Comparison of ENCODE assay signal across 8 cellular contexts in the genomic region with DNA sequence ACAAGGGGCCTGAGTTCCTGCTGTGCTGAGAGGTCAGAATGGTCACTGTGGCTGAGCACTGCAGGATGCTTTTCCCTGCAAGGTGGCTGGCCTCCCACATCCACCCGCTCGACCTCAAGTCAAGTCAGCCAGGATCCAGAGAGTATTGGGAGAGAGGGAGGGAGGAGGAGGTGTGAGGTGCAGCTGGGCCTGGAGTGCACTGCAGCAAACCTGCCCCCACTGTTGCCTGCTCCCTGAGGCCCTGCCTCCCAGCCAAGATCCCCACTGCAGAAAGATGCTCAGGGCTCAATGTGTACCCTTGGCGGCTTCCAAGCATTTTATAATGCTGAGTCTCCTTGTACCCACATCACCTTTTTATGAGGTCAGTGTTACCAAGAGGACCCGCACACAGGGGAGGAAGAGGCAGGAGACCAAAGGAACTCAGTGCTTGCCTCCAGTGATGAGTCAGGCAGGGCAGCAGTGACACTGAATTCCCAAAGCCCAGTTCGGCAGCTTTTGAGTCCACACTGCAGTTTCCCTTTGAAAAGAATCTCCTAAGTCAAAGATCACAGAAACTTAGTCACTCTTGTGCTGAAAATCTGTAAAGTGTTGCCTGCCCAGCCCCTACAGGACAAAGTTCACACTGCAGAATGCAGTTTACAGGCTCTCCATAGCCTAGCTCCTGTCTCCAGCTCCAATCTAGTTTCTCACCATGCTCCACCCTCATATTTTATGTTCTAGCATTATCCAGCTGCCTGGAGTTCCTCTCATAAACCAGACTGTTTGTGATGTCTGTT. TPM values are rescaled to one million over a fixed set of nuclear protein-coding genes. Genes with fewer than 3 reads are reported as not detected.
A peak's percentile ranks its signal among the peaks of the same experiment; 100 is the strongest.
DNase-seq lines count a peak whose midpoint lies in the region; ATAC-seq and TF ChIP-seq lines count a peak whose summit lies in the region.

No MANE protein-coding gene starts in this region.

- H3K4me2 ChIP-seq in smooth muscle cell = peak overlapping the region; percentile 94

- no peaks in the 10 kb centered on the region for H3K27me3 Mint-ChIP-seq in HFFc6 (ENCODE audit: insufficient read depth)
- H3K27me3 Mint-ChIP-seq in WTC11 (ENCODE audit: low read depth) = peaks cover 46% of the 10 kb centered on the region

- peak overlapping the region; percentile 32; the same call in 1 of the 2 replicates for H3K4me3 Mint-ChIP-seq in HFFc6
- no peak overlapping the region for H3K4me3 Mint-ChIP-seq in WTC11

- H3K4me1 Mint-ChIP-seq in HFFc6 (ENCODE audit: low read depth) (peaks cover 62% of the 10 kb centered on the region), WTC11 (peaks cover 42% of the 10 kb centered on the region)

- POLR2A ChIA-PET in WTC11 (lab: Charles Lee) = interaction anchor here (2.0 kb wide), 1 partner anchor 26 kb away, joined by 5 read pairs; the partner anchor contains the start of gene SRSF8

- peak; percentile 10; the same call in 1 of the 2 replicates for ATAC-seq in WTC11

- H3K9me3 ChIP-seq in smooth muscle cell (replicated peaks; ENCODE audit: low read depth) = no peaks in the 10 kb centered on the region

- H3K36me3 Mint-ChIP-seq in HFFc6 (ENCODE audit: low read depth) = no peaks in the 10 kb centered on the region
- no peaks in the 10 kb centered on the region for H3K36me3 Mint-ChIP-seq in WTC11

- no peaks in the 10 kb centered on the region for H3K36me3 ChIP-seq in smooth muscle cell (ENCODE audit: low read depth)

- peaks cover 65% of the 10 kb centered on the region for H3K79me2 ChIP-seq in smooth muscle cell (ENCODE audit: low read depth)

- 23% methylated on average over 5 of the region's 5 CpGs for WGBS in smooth muscle cell (ENCODE audit: low lambda C conversion rate)

- H3K27ac Mint-ChIP-seq in HFFc6 (peak overlapping the region; percentile 77), WTC11 (no peak overlapping the region)

- H3K27ac ChIP-seq in C4-2B (peak overlapping the region; percentile 99), smooth muscle cell (ENCODE audit: low read depth) (peak overlapping the region; percentile 78)

- no peak overlapping the region for H3K4me3 ChIP-seq in fibroblast of mammary gland (ENCODE audit: control insufficient read depth, low read depth, low read length)
- no peak overlapping the region for H3K4me3 ChIP-seq in smooth muscle cell

- CTCF ChIA-PET in WTC11 (lab: Charles Lee) = interaction anchor here (0.6 to 2.1 kb wide), 16 partner anchors 10 to 59 kb away, joined by 3 to 11 read pairs (median 5); partner anchors contain the start of gene SRSF8

- peak; percentile 51 for TF ChIP-seq CTCF in C4-2B (conservative IDR thresholded peaks at IDR 0.05)
- TF ChIP-seq CTCF in HFFc6 (IDR thresholded peaks at IDR 0.05) = peak; percentile 78
- TF ChIP-seq CTCF in WTC11 (IDR thresholded peaks at IDR 0.05) = no peak
- TF ChIP-seq CTCF in fibroblast of mammary gland (conservative IDR thresholded peaks at IDR 0.05; ENCODE audit: control insufficient read depth, insufficient read depth, low read depth, low read length) = peak; percentile 71
- TF ChIP-seq CTCF in smooth muscle cell (IDR thresholded peaks at IDR 0.05; ENCODE audit: borderline replicate concordance, insufficient read depth, poor library complexity, severe bottlenecking) = peak; percentile 43

- H4K20me1 ChIP-seq in smooth muscle cell (ENCODE audit: low read depth) = peaks cover 16% of the 10 kb centered on the region

- no peaks in the 10 kb centered on the region for H3K9me3 Mint-ChIP-seq in HFFc6
- no peaks in the 10 kb centered on the region for H3K9me3 Mint-ChIP-seq in WTC11

- H3F3A ChIP-seq in smooth muscle cell (ENCODE audit: low read depth) = peaks cover 24% of the 10 kb centered on the region

- peaks cover 24% of the 10 kb centered on the region for H3K4me1 ChIP-seq in smooth muscle cell (ENCODE audit: low read depth)

- no peak overlapping the region for H2AFZ ChIP-seq in smooth muscle cell (ENCODE audit: low read depth)

- H3K9ac ChIP-seq in smooth muscle cell (ENCODE audit: low read depth) = no peak overlapping the region

- DNase-seq in HFFc6 = peak; percentile 73
- no peak for DNase-seq in WTC11 (ENCODE audit: low spot score)
- DNase-seq in fibroblast of mammary gland (ENCODE audit: low read depth) = peak; percentile 76
- DNase-seq in smooth muscle cell (lab: John Stamatoyannopoulos, UW; ENCODE audit: unreplicated experiment) = no peak
- DNase-seq in iPS-NIHi11 (ENCODE audit: low spot score) = no peak
- no peak for DNase-seq in NCI-H2227 treated with DMSO at 0.1 percent for 48 hours (lab: John Stamatoyannopoulos, UW)
- no peak for DNase-seq in NCI-H2029 (lab: John Stamatoyannopoulos, UW)

- H3K27me3 ChIP-seq in smooth muscle cell (ENCODE audit: low read depth) = no peaks in the 10 kb centered on the region

TF ChIP-seq in WTC11, 78 proteins besides CTCF, POLR2A, EP300 and RAD21 (continues in another document):
- TF ChIP-seq MYBL2 (CRISPR knock-in tag; IDR thresholded peaks at IDR 0.05) (no peak), CREB1 (CRISPR knock-in tag; IDR thresholded peaks at IDR 0.05) (no peak), SMAD4 (CRISPR knock-in tag; IDR thresholded peaks at IDR 0.05) (no peak), TEAD1 (CRISPR knock-in tag; IDR thresholded peaks at IDR 0.05) (no peak), NFATC4 (CRISPR knock-in tag; IDR thresholded peaks at IDR 0.05) (no peak), ETV6 (CRISPR knock-in tag; IDR thresholded peaks at IDR 0.05) (no peak), ZNF121 (CRISPR knock-in tag; IDR thresholded peaks at IDR 0.05) (no peak), ATF6 (CRISPR knock-in tag; IDR thresholded peaks at IDR 0.05) (no peak), MXD4 (CRISPR knock-in tag; IDR thresholded peaks at IDR 0.05; ENCODE audit: borderline replicate concordance) (no peak), SOX15 (CRISPR knock-in tag; IDR thresholded peaks at IDR 0.05) (no peak), NFE2L1 (CRISPR knock-in tag; IDR thresholded peaks at IDR 0.05) (no peak)
- TF ChIP-seq, protein P1, sequence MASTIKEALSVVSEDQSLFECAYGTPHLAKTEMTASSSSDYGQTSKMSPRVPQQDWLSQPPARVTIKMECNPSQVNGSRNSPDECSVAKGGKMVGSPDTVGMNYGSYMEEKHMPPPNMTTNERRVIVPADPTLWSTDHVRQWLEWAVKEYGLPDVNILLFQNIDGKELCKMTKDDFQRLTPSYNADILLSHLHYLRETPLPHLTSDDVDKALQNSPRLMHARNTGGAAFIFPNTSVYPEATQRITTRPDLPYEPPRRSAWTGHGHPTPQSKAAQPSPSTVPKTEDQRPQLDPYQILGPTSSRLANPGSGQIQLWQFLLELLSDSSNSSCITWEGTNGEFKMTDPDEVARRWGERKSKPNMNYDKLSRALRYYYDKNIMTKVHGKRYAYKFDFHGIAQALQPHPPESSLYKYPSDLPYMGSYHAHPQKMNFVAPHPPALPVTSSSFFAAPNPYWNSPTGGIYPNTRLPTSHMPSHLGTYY (CRISPR knock-in tag; IDR thresholded peaks at IDR 0.05) = no peak
- TF ChIP-seq, protein P2, sequence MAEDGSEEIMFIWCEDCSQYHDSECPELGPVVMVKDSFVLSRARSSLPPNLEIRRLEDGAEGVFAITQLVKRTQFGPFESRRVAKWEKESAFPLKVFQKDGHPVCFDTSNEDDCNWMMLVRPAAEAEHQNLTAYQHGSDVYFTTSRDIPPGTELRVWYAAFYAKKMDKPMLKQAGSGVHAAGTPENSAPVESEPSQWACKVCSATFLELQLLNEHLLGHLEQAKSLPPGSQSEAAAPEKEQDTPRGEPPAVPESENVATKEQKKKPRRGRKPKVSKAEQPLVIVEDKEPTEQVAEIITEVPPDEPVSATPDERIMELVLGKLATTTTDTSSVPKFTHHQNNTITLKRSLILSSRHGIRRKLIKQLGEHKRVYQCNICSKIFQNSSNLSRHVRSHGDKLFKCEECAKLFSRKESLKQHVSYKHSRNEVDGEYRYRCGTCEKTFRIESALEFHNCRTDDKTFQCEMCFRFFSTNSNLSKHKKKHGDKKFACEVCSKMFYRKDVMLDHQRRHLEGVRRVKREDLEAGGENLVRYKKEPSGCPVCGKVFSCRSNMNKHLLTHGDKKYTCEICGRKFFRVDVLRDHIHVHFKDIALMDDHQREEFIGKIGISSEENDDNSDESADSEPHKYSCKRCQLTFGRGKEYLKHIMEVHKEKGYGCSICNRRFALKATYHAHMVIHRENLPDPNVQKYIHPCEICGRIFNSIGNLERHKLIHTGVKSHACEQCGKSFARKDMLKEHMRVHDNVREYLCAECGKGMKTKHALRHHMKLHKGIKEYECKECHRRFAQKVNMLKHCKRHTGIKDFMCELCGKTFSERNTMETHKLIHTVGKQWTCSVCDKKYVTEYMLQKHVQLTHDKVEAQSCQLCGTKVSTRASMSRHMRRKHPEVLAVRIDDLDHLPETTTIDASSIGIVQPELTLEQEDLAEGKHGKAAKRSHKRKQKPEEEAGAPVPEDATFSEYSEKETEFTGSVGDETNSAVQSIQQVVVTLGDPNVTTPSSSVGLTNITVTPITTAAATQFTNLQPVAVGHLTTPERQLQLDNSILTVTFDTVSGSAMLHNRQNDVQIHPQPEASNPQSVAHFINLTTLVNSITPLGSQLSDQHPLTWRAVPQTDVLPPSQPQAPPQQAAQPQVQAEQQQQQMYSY (CRISPR knock-in tag; IDR thresholded peaks at IDR 0.05) = no peak

RNA-seq across cellular contexts. Expression of gene ENDOD1, which starts 3.1 kb away (rescaled TPM):
- 10 to 100 TPM; 23.1 to 27.3 (median 25.3) TPM for total RNA-seq in HFFc6 (2021; fragmentation: NEBNext Ultra II Directional; extraction: Animal tissue kit (Norgen Biotek cat#: 25700))
- total RNA-seq in WTC11 (2021) (2.6 to 3.3 TPM (median 3.2 TPM) in 3 replicates), smooth muscle cell (124 and 125 TPM in 2 replicates)
- polyA plus RNA-seq in smooth muscle cell = 44.8 and 46.7 TPM in 2 replicates

RNA-seq across cellular contexts. Expression of gene SRSF8, which starts 26.0 kb away (rescaled TPM):
- total RNA-seq in HFFc6 (2021; fragmentation: NEBNext Ultra II Directional; extraction: Animal tissue kit (Norgen Biotek cat#: 25700)) = 10 to 100 TPM; 27.7 to 35.6 (median 32.6) TPM
- total RNA-seq in WTC11 (2021) = 20.9 to 23.0 TPM (median 20.9 TPM) in 3 replicates
- total RNA-seq in smooth muscle cell = 39.9 and 43.5 TPM in 2 replicates
- polyA plus RNA-seq in smooth muscle cell = 40.5 and 50.6 TPM in 2 replicates

RNA-seq across cellular contexts. Expression of gene KDM4F, which starts 43.5 kb away (rescaled TPM):
- not detected for total RNA-seq in HFFc6 (2021; fragmentation: NEBNext Ultra II Directional; extraction: Animal tissue kit (Norgen Biotek cat#: 25700))
- total RNA-seq in WTC11 (2021) (not detected in 3 replicates), smooth muscle cell (not detected in 2 replicates)
- polyA plus RNA-seq in smooth muscle cell = not detected in 2 replicates

Comparison
In these comparisons a context has a peak if more than half of its experiments do, and no peak if none do; other contexts are left out.
1. DNase-seq: peak in HFFc6 (single experiment) and fibroblast of mammary gland (single experiment); none in WTC11 (single experiment), smooth muscle cell (single experiment), iPS-NIHi11 (single experiment), NCI-H2227 treated with DMSO at 0.1 percent for 48 hours (single experiment) and NCI-H2029 (single experiment).